In the genomic region with DNA sequence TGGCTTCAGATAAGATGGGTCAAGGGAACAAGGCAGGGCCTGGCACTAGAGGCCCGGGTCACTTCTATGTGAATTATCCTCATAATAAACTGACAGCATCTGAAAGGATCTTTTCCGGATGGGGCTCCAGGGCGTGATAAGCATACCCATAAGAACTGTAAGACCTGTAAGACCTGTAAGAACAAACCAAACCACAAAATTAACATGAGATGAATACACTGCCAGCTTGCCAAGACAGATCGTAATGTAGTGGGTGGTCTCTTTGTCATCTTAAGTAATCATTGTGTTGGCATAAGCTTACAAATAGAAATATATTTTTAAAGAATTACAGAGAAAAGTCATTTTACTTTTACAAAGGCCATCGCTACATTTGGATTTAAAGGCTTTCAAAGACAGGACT, we compare ENCODE assay signal across 18 cellular contexts.
DNase-seq lines count a peak whose midpoint lies in the region; ATAC-seq, FAIRE-seq and TF ChIP-seq lines count a peak whose summit lies in the region.
"Had no signal": no experiment of that assay in that cellular context is flagged by ENCODE, and none has a peak within 500 bp of the region (broad histone marks: within the 10 kb centered on the region; RNA-seq: fewer than 3 reads in every experiment).

No MANE protein-coding gene starts in this region.

- H3K27ac ChIP-seq in astrocyte (ENCODE audit: low read depth, low read length) (no peak overlapping the region), neuronal stem cell (replicated peaks; ENCODE audit: low read length) (no peak overlapping the region)
- no peak overlapping the region for H3K27ac ChIP-seq in CD8-positive, alpha-beta memory T cell (ENCODE audit: low read depth, low read length)
- H3K27ac ChIP-seq: BLaER1 treated with 17β-estradiol and CSF1 and Interleukin-3, amounts not matched to agents 10 nM and 100 nM had no signal

- H3K4me3 ChIP-seq in astrocyte (ENCODE audit: insufficient read depth, low read depth, low read length) (no peak overlapping the region), epithelial cell of esophagus (ENCODE audit: low read length) (no peak overlapping the region), neuronal stem cell (ENCODE audit: low read length in 2 of 2) (no peak overlapping the region)
- no peak overlapping the region for H3K4me3 ChIP-seq in CD8-positive, alpha-beta memory T cell (ENCODE audit: low read length)
- H3K4me3 ChIP-seq: BLaER1 treated with 17β-estradiol and CSF1 and Interleukin-3, amounts not matched to agents 10 nM and 100 nM had no signal

- H2AK5ac ChIP-seq in neuronal stem cell (ENCODE audit: low read depth, low read length) = no peak overlapping the region

- no peaks in the 10 kb centered on the region for H3K79me1 ChIP-seq in neuronal stem cell (ENCODE audit: low read depth, low read length)

- DNase-seq in M059J (ENCODE audit: low read depth) = peak; percentile 23
- peak; percentile 48 for DNase-seq in astrocyte (ENCODE audit: low read depth)
- peak; percentile 79 for DNase-seq in epithelial cell of esophagus (ENCODE audit: low read depth)
- DNase-seq in neuronal stem cell (ENCODE audit: low spot score) = no peak
- no peak for DNase-seq in NCI-H82 (lab: John Stamatoyannopoulos, UW)
- no peak for DNase-seq in CD8-positive, alpha-beta memory T cell
- no peak for DNase-seq in globus pallidus (ENCODE audit: low spot score)
- DNase-seq: CD4-positive, CD25-positive, alpha-beta regulatory T cell; DMS153; DMS79; GDM1; H9 had no signal

- no CpG with 5 or more reads among the region's 5 CpGs for WGBS in neuronal stem cell (ENCODE audit: extremely low coverage in 2 of 2, insufficient read length in 2 of 2, insufficient replicate concordance in 1 of 2), 2 donors

- H3K4me2 ChIP-seq in astrocyte (ENCODE audit: low read length) (no peak overlapping the region), neuronal stem cell (ENCODE audit: insufficient read depth, low read length, poor library complexity, severe bottlenecking) (no peak overlapping the region)
- H3K4me2 ChIP-seq: BLaER1 treated with 17β-estradiol and CSF1 and Interleukin-3, amounts not matched to agents 10 nM and 100 nM had no signal

- no peak for ATAC-seq in GM21367 (IDR thresholded peaks at IDR 0.05; ENCODE audit: unreplicated experiment)
- ATAC-seq: HepG2 had no signal

- no peak for FAIRE-seq in astrocyte (lab: Jason Lieb, UNC)
- FAIRE-seq: GM12892, H1, HepG2 had no signal

- no peak overlapping the region for H3K14ac ChIP-seq in neuronal stem cell (ENCODE audit: low read length)

- H2BK120ac ChIP-seq in neuronal stem cell (ENCODE audit: low read depth, low read length) = no peak overlapping the region

- no peak overlapping the region for H2BK12ac ChIP-seq in neuronal stem cell (ENCODE audit: low read length)

- H2BK5ac ChIP-seq in neuronal stem cell (ENCODE audit: low read length) = no peak overlapping the region

- H2AFZ ChIP-seq in astrocyte (ENCODE audit: low read depth, low read length) = no peak overlapping the region
- peak overlapping the region; percentile 42 for H2AFZ ChIP-seq in neuronal stem cell (ENCODE audit: low read length)

- no peak overlapping the region for H3K18ac ChIP-seq in neuronal stem cell (ENCODE audit: low read length)

- no peaks in the 10 kb centered on the region for H3K27me3 Mint-ChIP-seq in astrocyte (ENCODE audit: low read depth, unreplicated experiment)
- H3K27me3 Mint-ChIP-seq in CD8-positive, alpha-beta memory T cell = no peaks in the 10 kb centered on the region
- H3K27me3 Mint-ChIP-seq: B cell; CD4-positive, CD25-positive, alpha-beta regulatory T cell had no signal

- H3K9me3 Mint-ChIP-seq in astrocyte (ENCODE audit: unreplicated experiment) = no peaks in the 10 kb centered on the region
- peaks cover 0 to 3% (median 2%) of the 10 kb centered on the region in 5 donors for H3K9me3 Mint-ChIP-seq in CD8-positive, alpha-beta memory T cell
- H3K9me3 Mint-ChIP-seq: H9 had no signal

- H4K91ac ChIP-seq in neuronal stem cell (ENCODE audit: low read depth, low read length, poor library complexity) = no peak overlapping the region

- H3K79me2 ChIP-seq in astrocyte (ENCODE audit: insufficient read depth, low read length) = no peaks in the 10 kb centered on the region

- H3K36me3 ChIP-seq in astrocyte (ENCODE audit: insufficient read depth, low read length) (no peaks in the 10 kb centered on the region), neuronal stem cell (replicated peaks in 1 of 2; ENCODE audit: control insufficient read depth in 2 of 2, insufficient read depth in 2 of 2, low read length in 2 of 2) (no peaks in the 10 kb centered on the region)
- H3K36me3 ChIP-seq in CD8-positive, alpha-beta memory T cell (ENCODE audit: insufficient read depth, low read length) = no peaks in the 10 kb centered on the region
- H3K36me3 ChIP-seq: BLaER1 treated with 17β-estradiol and CSF1 and Interleukin-3, amounts not matched to agents 10 nM and 100 nM had no signal

- CTCF ChIA-PET in CD8-positive, alpha-beta memory T cell (lab: Charles Lee) = no interaction called here

- no peaks in the 10 kb centered on the region for H3K27me3 ChIP-seq in astrocyte (ENCODE audit: insufficient read depth, low read length)
- H3K27me3 ChIP-seq in neuronal stem cell (ENCODE audit: control insufficient read depth in 3 of 3, insufficient read depth in 3 of 3, low read depth in 1 of 3, low read length in 3 of 3) = no peaks in the 10 kb centered on the region
- H3K27me3 ChIP-seq in CD8-positive, alpha-beta memory T cell (ENCODE audit: insufficient read depth, low read length, poor library complexity, severe bottlenecking) = no peaks in the 10 kb centered on the region
- H3K27me3 ChIP-seq: BLaER1 treated with 17β-estradiol and CSF1 and Interleukin-3, amounts not matched to agents 10 nM and 100 nM had no signal

- H3K4ac ChIP-seq in neuronal stem cell (ENCODE audit: low read length) = no peak overlapping the region

- H3K27ac Mint-ChIP-seq in astrocyte (ENCODE audit: unreplicated experiment) = no peak overlapping the region
- no peak overlapping the region for H3K27ac Mint-ChIP-seq in CD8-positive, alpha-beta memory T cell
- H3K27ac Mint-ChIP-seq: B cell; CD4-positive, CD25-positive, alpha-beta regulatory T cell; H9 had no signal

- no peaks in the 10 kb centered on the region for H4K20me1 ChIP-seq in astrocyte (ENCODE audit: insufficient read depth, low read length)
- H4K20me1 ChIP-seq: BLaER1 treated with 17β-estradiol and CSF1 and Interleukin-3, amounts not matched to agents 10 nM and 100 nM had no signal

- H3K36me3 Mint-ChIP-seq in astrocyte (ENCODE audit: low read depth, unreplicated experiment) = no peaks in the 10 kb centered on the region
- no peaks in the 10 kb centered on the region for H3K36me3 Mint-ChIP-seq in CD8-positive, alpha-beta memory T cell
- H3K36me3 Mint-ChIP-seq: CD4-positive, CD25-positive, alpha-beta regulatory T cell had no signal

- TF ChIP-seq CTCF in astrocyte (IDR thresholded peaks at IDR 0.05; ENCODE audit: insufficient read depth, low read depth, low read length) (no peak), epithelial cell of esophagus (IDR thresholded peaks at IDR 0.05; ENCODE audit: insufficient read depth, low read depth, low read length, missing control alignments) (no peak)

- POLR2A ChIA-PET in CD8-positive, alpha-beta memory T cell (lab: Charles Lee) = no interaction called here

- H3K9ac ChIP-seq in astrocyte (ENCODE audit: low read length) (no peak overlapping the region), neuronal stem cell (ENCODE audit: low read depth, low read length, poor library complexity) (no peak overlapping the region)
- H3K9ac ChIP-seq: BLaER1 treated with 17β-estradiol and CSF1 and Interleukin-3, amounts not matched to agents 10 nM and 100 nM had no signal

- H3K9me3 ChIP-seq in astrocyte (ENCODE audit: insufficient read depth, low read depth, low read length) (no peaks in the 10 kb centered on the region), neuronal stem cell (replicated peaks in 1 of 2; ENCODE audit: control insufficient read depth in 2 of 2, insufficient read depth in 1 of 2, low read depth in 1 of 2, low read length in 2 of 2) (no peaks in the 10 kb centered on the region)
- no peaks in the 10 kb centered on the region for H3K9me3 ChIP-seq in CD8-positive, alpha-beta memory T cell (ENCODE audit: low read length)
- H3K9me3 ChIP-seq: BLaER1 treated with 17β-estradiol and CSF1 and Interleukin-3, amounts not matched to agents 10 nM and 100 nM had no signal

- no peak overlapping the region for H3K4me3 Mint-ChIP-seq in astrocyte (ENCODE audit: unreplicated experiment)
- no peak overlapping the region for H3K4me3 Mint-ChIP-seq in CD8-positive, alpha-beta memory T cell
- H3K4me3 Mint-ChIP-seq: B cell; CD4-positive, CD25-positive, alpha-beta regulatory T cell; H9 had no signal

- peaks cover 4% of the 10 kb centered on the region for H3K4me1 Mint-ChIP-seq in astrocyte (ENCODE audit: low read depth, unreplicated experiment)
- H3K4me1 Mint-ChIP-seq in CD8-positive, alpha-beta memory T cell = no peaks in the 10 kb centered on the region
- H3K4me1 Mint-ChIP-seq: B cell; CD4-positive, CD25-positive, alpha-beta regulatory T cell had no signal

- no peak overlapping the region for H4K8ac ChIP-seq in neuronal stem cell (ENCODE audit: low read depth, low read length)

- no peak overlapping the region for H3K23ac ChIP-seq in neuronal stem cell (ENCODE audit: low read depth, low read length, poor library complexity)

- no peak overlapping the region for H2BK15ac ChIP-seq in neuronal stem cell (ENCODE audit: low read length)

- H3K4me1 ChIP-seq in astrocyte (ENCODE audit: insufficient read depth, low read length) (peaks cover 4% of the 10 kb centered on the region), neuronal stem cell (ENCODE audit: control insufficient read depth in 2 of 2, insufficient read depth in 1 of 2, low read depth in 1 of 2, low read length in 2 of 2) (no peaks in the 10 kb centered on the region)
- H3K4me1 ChIP-seq in CD8-positive, alpha-beta memory T cell (ENCODE audit: insufficient read depth, low read length) = no peaks in the 10 kb centered on the region
- H3K4me1 ChIP-seq: BLaER1 treated with 17β-estradiol and CSF1 and Interleukin-3, amounts not matched to agents 10 nM and 100 nM had no signal

Comparison
In these comparisons a context has a peak if more than half of its experiments do, and no peak if none do; other contexts are left out.
1. DNase-seq: peak in M059J (single experiment), astrocyte (single experiment) and epithelial cell of esophagus (single experiment); none in neuronal stem cell (single experiment), NCI-H82 (single experiment), CD8-positive, alpha-beta memory T cell (0 of 5) and globus pallidus (single experiment).